ENCODE assay signal across 1 cellular context in genomic region chr14:36724162-36724561, GRCh38.
TF ChIP-seq lines count a peak whose summit lies in the region.

No MANE protein-coding gene starts in this region.

TF ChIP-seq in GM23338, 12 proteins besides CTCF, POLR2A, EP300 and RAD21:
- TF ChIP-seq ZNF462 (CRISPR knock-in tag; IDR thresholded peaks at IDR 0.05) (no peak), CREB1 (CRISPR knock-in tag; IDR thresholded peaks at IDR 0.05; ENCODE audit: low read depth) (no peak), NANOG (IDR thresholded peaks at IDR 0.05; ENCODE audit: borderline replicate concordance) (no peak), EZH2phosphoT487 (IDR thresholded peaks at IDR 0.05; ENCODE audit: unreplicated experiment) (no peak), ZNF331 (CRISPR knock-in tag; IDR thresholded peaks at IDR 0.05; ENCODE audit: low read depth) (no peak), JUNB (IDR thresholded peaks at IDR 0.05; ENCODE audit: unreplicated experiment) (no peak), POLR2AphosphoS5 (IDR thresholded peaks at IDR 0.05; ENCODE audit: low read depth) (no peak)
- TF ChIP-seq, protein P1, sequence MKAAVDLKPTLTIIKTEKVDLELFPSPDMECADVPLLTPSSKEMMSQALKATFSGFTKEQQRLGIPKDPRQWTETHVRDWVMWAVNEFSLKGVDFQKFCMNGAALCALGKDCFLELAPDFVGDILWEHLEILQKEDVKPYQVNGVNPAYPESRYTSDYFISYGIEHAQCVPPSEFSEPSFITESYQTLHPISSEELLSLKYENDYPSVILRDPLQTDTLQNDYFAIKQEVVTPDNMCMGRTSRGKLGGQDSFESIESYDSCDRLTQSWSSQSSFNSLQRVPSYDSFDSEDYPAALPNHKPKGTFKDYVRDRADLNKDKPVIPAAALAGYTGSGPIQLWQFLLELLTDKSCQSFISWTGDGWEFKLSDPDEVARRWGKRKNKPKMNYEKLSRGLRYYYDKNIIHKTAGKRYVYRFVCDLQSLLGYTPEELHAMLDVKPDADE (IDR thresholded peaks at IDR 0.05), result no peak
